ENCODE assay signal across 1 cellular context in the genomic region with DNA sequence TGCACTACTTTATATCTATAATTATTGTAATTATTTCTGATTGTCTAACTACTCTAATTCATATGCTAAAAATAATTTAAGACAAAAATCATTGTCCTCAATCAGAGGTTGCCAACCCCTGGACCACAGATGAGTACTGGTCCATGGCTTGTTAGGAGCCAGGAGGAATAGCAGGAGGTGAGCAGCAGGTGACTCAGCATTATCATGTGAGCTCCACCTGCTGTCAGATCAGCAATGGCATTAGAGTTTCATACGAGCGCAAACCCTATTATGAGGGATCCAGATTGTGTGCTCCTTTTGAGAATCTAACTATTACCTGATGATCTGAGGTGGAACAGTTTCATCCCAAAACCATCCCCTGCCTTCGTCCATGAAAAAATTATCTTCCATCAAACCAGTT.
TF ChIP-seq lines count a peak whose summit lies in the region.

No MANE protein-coding gene starts in this region.

TF ChIP-seq in liver, 16 proteins besides CTCF, POLR2A, EP300 and RAD21 (continued from another document):
- TF ChIP-seq, protein P1, sequence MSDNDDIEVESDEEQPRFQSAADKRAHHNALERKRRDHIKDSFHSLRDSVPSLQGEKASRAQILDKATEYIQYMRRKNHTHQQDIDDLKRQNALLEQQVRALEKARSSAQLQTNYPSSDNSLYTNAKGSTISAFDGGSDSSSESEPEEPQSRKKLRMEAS (IDR thresholded peaks at IDR 0.05), result no peak
- TF ChIP-seq HNF4A (conservative IDR thresholded peaks at IDR 0.05) (no peak), FOXA1 (IDR thresholded peaks at IDR 0.05) (no peak), RXRA (IDR thresholded peaks at IDR 0.05) (no peak), TAF1 (conservative IDR thresholded peaks at IDR 0.05) (no peak), JUND (IDR thresholded peaks at IDR 0.05) (no peak), SP1 (IDR thresholded peaks at IDR 0.05) (no peak), HNF4G (IDR thresholded peaks at IDR 0.05) (no peak), YY1 (IDR thresholded peaks at IDR 0.05) (no peak)
- TF ChIP-seq, protein P2, sequence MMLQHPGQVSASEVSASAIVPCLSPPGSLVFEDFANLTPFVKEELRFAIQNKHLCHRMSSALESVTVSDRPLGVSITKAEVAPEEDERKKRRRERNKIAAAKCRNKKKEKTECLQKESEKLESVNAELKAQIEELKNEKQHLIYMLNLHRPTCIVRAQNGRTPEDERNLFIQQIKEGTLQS (IDR thresholded peaks at IDR 0.05), result no peak
- TF ChIP-seq, protein P3, sequence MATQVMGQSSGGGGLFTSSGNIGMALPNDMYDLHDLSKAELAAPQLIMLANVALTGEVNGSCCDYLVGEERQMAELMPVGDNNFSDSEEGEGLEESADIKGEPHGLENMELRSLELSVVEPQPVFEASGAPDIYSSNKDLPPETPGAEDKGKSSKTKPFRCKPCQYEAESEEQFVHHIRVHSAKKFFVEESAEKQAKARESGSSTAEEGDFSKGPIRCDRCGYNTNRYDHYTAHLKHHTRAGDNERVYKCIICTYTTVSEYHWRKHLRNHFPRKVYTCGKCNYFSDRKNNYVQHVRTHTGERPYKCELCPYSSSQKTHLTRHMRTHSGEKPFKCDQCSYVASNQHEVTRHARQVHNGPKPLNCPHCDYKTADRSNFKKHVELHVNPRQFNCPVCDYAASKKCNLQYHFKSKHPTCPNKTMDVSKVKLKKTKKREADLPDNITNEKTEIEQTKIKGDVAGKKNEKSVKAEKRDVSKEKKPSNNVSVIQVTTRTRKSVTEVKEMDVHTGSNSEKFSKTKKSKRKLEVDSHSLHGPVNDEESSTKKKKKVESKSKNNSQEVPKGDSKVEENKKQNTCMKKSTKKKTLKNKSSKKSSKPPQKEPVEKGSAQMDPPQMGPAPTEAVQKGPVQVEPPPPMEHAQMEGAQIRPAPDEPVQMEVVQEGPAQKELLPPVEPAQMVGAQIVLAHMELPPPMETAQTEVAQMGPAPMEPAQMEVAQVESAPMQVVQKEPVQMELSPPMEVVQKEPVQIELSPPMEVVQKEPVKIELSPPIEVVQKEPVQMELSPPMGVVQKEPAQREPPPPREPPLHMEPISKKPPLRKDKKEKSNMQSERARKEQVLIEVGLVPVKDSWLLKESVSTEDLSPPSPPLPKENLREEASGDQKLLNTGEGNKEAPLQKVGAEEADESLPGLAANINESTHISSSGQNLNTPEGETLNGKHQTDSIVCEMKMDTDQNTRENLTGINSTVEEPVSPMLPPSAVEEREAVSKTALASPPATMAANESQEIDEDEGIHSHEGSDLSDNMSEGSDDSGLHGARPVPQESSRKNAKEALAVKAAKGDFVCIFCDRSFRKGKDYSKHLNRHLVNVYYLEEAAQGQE (IDR thresholded peaks at IDR 0.05), result no peak
- TF ChIP-seq, protein P4, sequence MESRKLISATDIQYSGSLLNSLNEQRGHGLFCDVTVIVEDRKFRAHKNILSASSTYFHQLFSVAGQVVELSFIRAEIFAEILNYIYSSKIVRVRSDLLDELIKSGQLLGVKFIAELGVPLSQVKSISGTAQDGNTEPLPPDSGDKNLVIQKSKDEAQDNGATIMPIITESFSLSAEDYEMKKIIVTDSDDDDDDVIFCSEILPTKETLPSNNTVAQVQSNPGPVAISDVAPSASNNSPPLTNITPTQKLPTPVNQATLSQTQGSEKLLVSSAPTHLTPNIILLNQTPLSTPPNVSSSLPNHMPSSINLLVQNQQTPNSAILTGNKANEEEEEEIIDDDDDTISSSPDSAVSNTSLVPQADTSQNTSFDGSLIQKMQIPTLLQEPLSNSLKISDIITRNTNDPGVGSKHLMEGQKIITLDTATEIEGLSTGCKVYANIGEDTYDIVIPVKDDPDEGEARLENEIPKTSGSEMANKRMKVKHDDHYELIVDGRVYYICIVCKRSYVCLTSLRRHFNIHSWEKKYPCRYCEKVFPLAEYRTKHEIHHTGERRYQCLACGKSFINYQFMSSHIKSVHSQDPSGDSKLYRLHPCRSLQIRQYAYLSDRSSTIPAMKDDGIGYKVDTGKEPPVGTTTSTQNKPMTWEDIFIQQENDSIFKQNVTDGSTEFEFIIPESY (IDR thresholded peaks at IDR 0.05), result no peak
